Comparison of ENCODE assay signal across 36 cellular contexts in genomic region chr9:93902051-93902779, GRCh38. TPM values are rescaled to one million over a fixed set of nuclear protein-coding genes. Genes with fewer than 3 reads are reported as not detected.
A peak's percentile ranks its signal among the peaks of the same experiment; 100 is the strongest.
DNase-seq lines count a peak whose midpoint lies in the region; ATAC-seq and TF ChIP-seq lines count a peak whose summit lies in the region.
"Had no signal": no experiment of that assay in that cellular context is flagged by ENCODE, and none has a peak within 500 bp of the region (broad histone marks: within the 10 kb centered on the region; RNA-seq: fewer than 3 reads in every experiment).

No MANE protein-coding gene starts in this region.

- H3K36me3 ChIP-seq in Peyer's patch (no peaks in the 10 kb centered on the region), neural progenitor cell (no peaks in the 10 kb centered on the region), suprapubic skin (no peaks in the 10 kb centered on the region)
- H3K36me3 ChIP-seq: cardiac muscle cell, esophagus muscularis mucosa, left ventricle myocardium inferior, SJSA1 had no signal

- H3F3A ChIP-seq in neural progenitor cell (ENCODE audit: low read depth): peaks cover 11% of the 10 kb centered on the region

- no peak overlapping the region for H3K27ac Mint-ChIP-seq in neural progenitor cell
- H3K27ac Mint-ChIP-seq: GM23338; stimulated activated memory B cell treated with anti-CD40 and anti-IgM and Interleukin-4, amounts not matched to agents 10 μg/mL and 1 μg/mL and 100 μg/mL, for 72 hours had no signal

- H3K27me3 Mint-ChIP-seq in neural progenitor cell (ENCODE audit: insufficient read depth, low read depth): peaks cover 4% of the 10 kb centered on the region
- H3K27me3 Mint-ChIP-seq: CD4-positive, CD25-positive, alpha-beta regulatory T cell had no signal

- no peak overlapping the region for H3K4me3 Mint-ChIP-seq in neural progenitor cell
- H3K4me3 Mint-ChIP-seq: CD4-positive, CD25-positive, alpha-beta regulatory T cell; GM23338; stimulated activated memory B cell treated with anti-CD40 and anti-IgM and Interleukin-4, amounts not matched to agents 10 μg/mL and 1 μg/mL and 100 μg/mL, for 72 hours had no signal

- H3K27ac ChIP-seq in Peyer's patch: no peak overlapping the region
- no peak overlapping the region for H3K27ac ChIP-seq in neural progenitor cell
- H3K27ac ChIP-seq in suprapubic skin: no peak overlapping the region
- H3K27ac ChIP-seq: cardiac muscle cell, esophagus muscularis mucosa, left ventricle myocardium inferior, SJSA1 had no signal

- H3K4me2 ChIP-seq in neural progenitor cell: peak overlapping the region; percentile 52
- H3K4me2 ChIP-seq: GM23338 had no signal

- H3K4me3 ChIP-seq in Peyer's patch: no peak overlapping the region
- no peak overlapping the region for H3K4me3 ChIP-seq in neural progenitor cell
- H3K4me3 ChIP-seq in suprapubic skin: no peak overlapping the region
- H3K4me3 ChIP-seq: cardiac muscle cell, esophagus muscularis mucosa, GM23338, left ventricle myocardium inferior, SJSA1 had no signal

- no peaks in the 10 kb centered on the region for H3K4me1 Mint-ChIP-seq in neural progenitor cell
- H3K4me1 Mint-ChIP-seq: GM23338; stimulated activated memory B cell treated with anti-CD40 and anti-IgM and Interleukin-4, amounts not matched to agents 10 μg/mL and 1 μg/mL and 100 μg/mL, for 72 hours had no signal

- no peak overlapping the region for H3K9ac ChIP-seq in neural progenitor cell

- H3K9me3 Mint-ChIP-seq in neural progenitor cell: no peaks in the 10 kb centered on the region

- H3K27me3 ChIP-seq in Peyer's patch (no peaks in the 10 kb centered on the region), neural progenitor cell (no peaks in the 10 kb centered on the region), suprapubic skin (no peaks in the 10 kb centered on the region)
- H3K27me3 ChIP-seq: cardiac muscle cell, SJSA1 had no signal

- H4K20me1 ChIP-seq in neural progenitor cell (ENCODE audit: low read depth): peaks cover 6% of the 10 kb centered on the region

- H3K4me1 ChIP-seq in Peyer's patch: no peaks in the 10 kb centered on the region
- H3K4me1 ChIP-seq in neural progenitor cell: peaks cover 14% of the 10 kb centered on the region
- H3K4me1 ChIP-seq in suprapubic skin: no peaks in the 10 kb centered on the region
- H3K4me1 ChIP-seq: esophagus muscularis mucosa, left ventricle myocardium inferior, SJSA1 had no signal

- 79% methylated on average over 7 of the region's 11 CpGs for WGBS in suprapubic skin

- ATAC-seq in GM21529 (IDR thresholded peaks at IDR 0.05; ENCODE audit: unreplicated experiment) (no peak), GM18519 (IDR thresholded peaks at IDR 0.05; ENCODE audit: low FRiP score, unreplicated experiment) (no peak)
- ATAC-seq: GM23338; stimulated activated memory B cell treated with anti-CD40 and anti-IgM and Interleukin-4, amounts not matched to agents 10 μg/mL and 1 μg/mL and 100 μg/mL, for 72 hours had no signal

- no peaks in the 10 kb centered on the region for H3K79me2 ChIP-seq in neural progenitor cell (ENCODE audit: low read depth)

- TF ChIP-seq POLR2A in Peyer's patch (IDR thresholded peaks at IDR 0.05) (no peak), suprapubic skin (IDR thresholded peaks at IDR 0.05) (no peak)

- peak; percentile 33 for DNase-seq in activated CD8-positive, alpha-beta memory T cell treated with anti-CD3 and anti-CD28 coated beads, Interleukin-2, amount 50 U/mL, for 48 hours
- no peak for DNase-seq in activated CD8-positive, alpha-beta memory T cell treated with anti-CD3 and anti-CD28 coated beads, Interleukin-2, amount 50 U/mL, for 4 hours
- DNase-seq in Peyer's patch (peak in 2 of 3 donors; percentile 29 to 33), neural progenitor cell (ENCODE audit: low spot score) (no peak), suprapubic skin (ENCODE audit: low spot score in 2 of 2) (peak; percentile 35 to 72), NCI-H82 treated with DMSO at 0.1 percent for 48 hours (lab: John Stamatoyannopoulos, UW; ENCODE audit: unreplicated experiment) (no peak)
- DNase-seq: activated CD4-positive, alpha-beta T cell treated with anti-CD3 and anti-CD28 coated beads, Interleukin-2, amount 50 U/mL, for 48 hours; activated CD4-positive, CD25-positive, alpha-beta regulatory T cell; activated gamma-delta T cell treated with Interleukin-2 at 50 U/mL for 16 hours; activated T-cell treated with anti-CD3 and anti-CD28 coated beads for 4 hours; Calu3; CD4-positive, CD25-positive, alpha-beta regulatory T cell; cortex of kidney; DMS79 treated with DMSO at 0.1 percent for 48 hours; foreskin fibroblast; GDM1; IMR-90; mesenchymal stem cell; NCI-H1436 treated with DMSO at 0.1 percent for 48 hours; NCI-H2081 treated with DMSO at 0.1 percent for 48 hours; NCI-H226; NCI-H748 treated with DMSO at 0.1 percent for 48 hours had no signal

- H3K9me3 ChIP-seq in Peyer's patch: no peaks in the 10 kb centered on the region
- H3K9me3 ChIP-seq in neural progenitor cell (ENCODE audit: low read depth): no peaks in the 10 kb centered on the region
- no peaks in the 10 kb centered on the region for H3K9me3 ChIP-seq in suprapubic skin
- H3K9me3 ChIP-seq: left ventricle myocardium inferior, SJSA1 had no signal

- no peak overlapping the region for H2AFZ ChIP-seq in neural progenitor cell (replicated peaks)
- H2AFZ ChIP-seq: GM23338 had no signal

- no peaks in the 10 kb centered on the region for H3K36me3 Mint-ChIP-seq in neural progenitor cell
- H3K36me3 Mint-ChIP-seq: stimulated activated memory B cell treated with anti-CD40 and anti-IgM and Interleukin-4, amounts not matched to agents 10 μg/mL and 1 μg/mL and 100 μg/mL, for 72 hours had no signal

- TF ChIP-seq CTCF in Peyer's patch (IDR thresholded peaks at IDR 0.05) (no peak), neural progenitor cell (IDR thresholded peaks at IDR 0.05) (no peak), suprapubic skin (IDR thresholded peaks at IDR 0.05) (no peak)

- TF ChIP-seq EP300 in suprapubic skin (IDR thresholded peaks at IDR 0.05): no peak

RNA-seq across cellular contexts. Expression of gene BARX1, which starts 52.9 kb away (rescaled TPM):
- total RNA-seq in Peyer's patch (not detected), neural progenitor cell (ENCODE audit: low replicate concordance) (0.17 and 2.9 TPM in 2 replicates), suprapubic skin (not detected)
- total RNA-seq: Calu3; CD4-positive, CD25-positive, alpha-beta regulatory T cell; IMR-90; left ventricle myocardium inferior; LHCN-M2; pulmonary artery endothelial cell; RPMI7951; SJSA1; skeletal muscle tissue; subcutaneous adipose tissue; urinary bladder had no signal

Comparison
In these comparisons a context has a peak if more than half of its experiments do, and no peak if none do; other contexts are left out.
1. DNase-seq: peak in activated CD8-positive, alpha-beta memory T cell treated with anti-CD3 and anti-CD28 coated beads, Interleukin-2, amount 50 U/mL, for 48 hours (single experiment), Peyer's patch (2 of 3) and suprapubic skin (2 of 2); none in activated CD8-positive, alpha-beta memory T cell treated with anti-CD3 and anti-CD28 coated beads, Interleukin-2, amount 50 U/mL, for 4 hours (single experiment), neural progenitor cell (single experiment) and NCI-H82 treated with DMSO at 0.1 percent for 48 hours (single experiment).